Comparison of ENCODE assay signal across 25 cellular contexts in the genomic region with DNA sequence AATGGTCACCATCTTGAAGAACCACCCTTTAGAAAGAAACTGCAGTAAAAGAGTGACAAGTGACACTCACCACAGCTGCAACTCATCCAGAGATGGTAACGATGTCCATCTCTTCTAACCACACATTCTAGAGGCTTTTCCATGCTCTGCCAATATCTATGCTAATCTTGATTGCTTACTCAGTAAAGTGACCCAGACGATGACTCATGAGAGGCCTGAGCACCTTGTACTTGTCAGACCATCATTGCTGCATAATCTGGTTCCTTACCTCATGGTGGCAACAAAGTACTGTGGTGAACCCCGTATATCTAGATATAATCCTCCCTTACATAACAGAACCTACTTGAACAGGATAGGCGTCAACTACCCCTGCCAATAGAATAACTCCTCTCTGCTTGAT.
DNase-seq lines count a peak whose midpoint lies in the region; ATAC-seq and TF ChIP-seq lines count a peak whose summit lies in the region.
"Had no signal": no experiment of that assay in that cellular context is flagged by ENCODE, and none has a peak within 500 bp of the region (broad histone marks: within the 10 kb centered on the region; RNA-seq: fewer than 3 reads in every experiment).

No MANE protein-coding gene starts in this region.

- H3K27me3 Mint-ChIP-seq in MCF 10A (ENCODE audit: insufficient read depth, unreplicated experiment): peaks cover 28% of the 10 kb centered on the region
- H3K27me3 Mint-ChIP-seq in stimulated activated naive B cell treated with anti-CD40 and anti-IgM and Interleukin-4, amounts not matched to agents 10 μg/mL and 1 μg/mL and 100 μg/mL, for 72 hours: peaks cover 0 to 3% of the 10 kb centered on the region in 2 donors
- peaks cover 8 to 30% of the 10 kb centered on the region in 2 donors for H3K27me3 Mint-ChIP-seq in CD8-positive, alpha-beta memory T cell

- H3K9me2 ChIP-seq in hepatocyte (replicated peaks; ENCODE audit: insufficient read depth): no peaks in the 10 kb centered on the region

- DNase-seq in MCF 10A (ENCODE audit: unreplicated experiment) (peak; percentile 51), breast epithelium (ENCODE audit: low spot score in 2 of 2) (no peak), amniotic epithelial cell (ENCODE audit: low read depth) (peak; percentile 55), hepatocyte (ENCODE audit: low spot score) (peak; percentile 64), NCI-H510A (lab: John Stamatoyannopoulos, UW) (no peak)
- DNase-seq in stimulated activated naive B cell treated with anti-CD40 and anti-IgM and Interleukin-4, amounts not matched to agents 10 μg/mL and 1 μg/mL and 100 μg/mL, for 72 hours: no peak
- DNase-seq in CD8-positive, alpha-beta memory T cell: no peak
- DNase-seq: 8988T; activated CD4-positive, alpha-beta memory T cell treated with anti-CD3 and anti-CD28 coated beads for 36 hours; activated T-cell treated with anti-CD3 and anti-CD28 coated beads, Interleukin-2, amount 50 U/mL, for 24 hours; glutamatergic neuron; immature natural killer cell; NCI-H146; NCI-H345; NK-92 treated with Interleukin-12 subunit alpha and Interleukin-12 subunit beta, amount 100 ng/mL, for 24 hours; Right ventricle myocardium superior; spleen; testis; WERI-Rb-1 had no signal

- intact Hi-C loops in MCF 10A (cut with micrococcal nuclease): no loop called here
- intact Hi-C loops in breast epithelium (cut with DNase I; ENCODE audit: low total_unique reads): no loop called here

- H3K4me1 ChIP-seq in breast epithelium (no peaks in the 10 kb centered on the region), hepatocyte (ENCODE audit: insufficient read depth) (no peaks in the 10 kb centered on the region)
- no peaks in the 10 kb centered on the region for H3K4me1 ChIP-seq in CD8-positive, alpha-beta memory T cell (ENCODE audit: insufficient read depth, low read length)
- H3K4me1 ChIP-seq: prostate gland, spleen, testis had no signal

- no peaks in the 10 kb centered on the region for H4K20me1 ChIP-seq in hepatocyte (ENCODE audit: insufficient read depth, poor library complexity, severe bottlenecking)

- H3K9me3 Mint-ChIP-seq in MCF 10A (ENCODE audit: unreplicated experiment): no peaks in the 10 kb centered on the region
- H3K9me3 Mint-ChIP-seq in stimulated activated naive B cell treated with anti-CD40 and anti-IgM and Interleukin-4, amounts not matched to agents 10 μg/mL and 1 μg/mL and 100 μg/mL, for 72 hours: peaks cover 0 to 9% of the 10 kb centered on the region in 2 donors
- peaks cover 0 to 10% (median 4%) of the 10 kb centered on the region in 5 donors for H3K9me3 Mint-ChIP-seq in CD8-positive, alpha-beta memory T cell
- H3K9me3 Mint-ChIP-seq: activated CD4-positive, alpha-beta memory T cell treated with anti-CD3 and anti-CD28 coated beads for 36 hours; activated T-cell treated with anti-CD3 and anti-CD28 coated beads, Interleukin-2, amount 50 U/mL, for 24 hours; T-helper 1 cell treated with Interleukin-12 subunit alpha and Interleukin-12 subunit beta and Interleukin-4 antibody, amounts not matched to agents 30 μg/mL and 1 μg/mL, for 36 hours had no signal

- H3K4me3 ChIP-seq in breast epithelium: no peak overlapping the region
- H3K4me3 ChIP-seq in hepatocyte: no peak overlapping the region
- H3K4me3 ChIP-seq in CD8-positive, alpha-beta memory T cell (ENCODE audit: low read length): no peak overlapping the region
- H3K4me3 ChIP-seq: prostate gland, spleen, testis had no signal

- CTCF ChIA-PET in MCF 10A (lab: Yijun Ruan, JAX): interaction anchor here (0.5 to 5.3 kb wide), 7 partner anchors 8 to 415 kb away, joined by 3 to 36 read pairs (median 4); no protein-coding TSS in a partner anchor
- CTCF ChIA-PET in CD8-positive, alpha-beta memory T cell (lab: Charles Lee): no interaction called here

- no peaks in the 10 kb centered on the region for H3K79me2 ChIP-seq in hepatocyte

- POLR2A ChIA-PET in MCF 10A (lab: Yijun Ruan, JAX): no interaction called here
- POLR2A ChIA-PET in CD8-positive, alpha-beta memory T cell (lab: Charles Lee): no interaction called here

- H3K27ac ChIP-seq in breast epithelium: no peak overlapping the region
- H3K27ac ChIP-seq in hepatocyte: no peak overlapping the region
- H3K27ac ChIP-seq in CD8-positive, alpha-beta memory T cell (ENCODE audit: low read depth, low read length): no peak overlapping the region
- H3K27ac ChIP-seq: prostate gland, spleen, testis, WERI-Rb-1 had no signal

- H3K27me3 ChIP-seq in breast epithelium (no peaks in the 10 kb centered on the region), hepatocyte (peaks cover 9% of the 10 kb centered on the region)
- no peaks in the 10 kb centered on the region for H3K27me3 ChIP-seq in CD8-positive, alpha-beta memory T cell (ENCODE audit: insufficient read depth, low read length, poor library complexity, severe bottlenecking)
- H3K27me3 ChIP-seq: spleen, testis had no signal

- no peak overlapping the region for H3K4me2 ChIP-seq in hepatocyte

- H3K4me3 Mint-ChIP-seq in MCF 10A (ENCODE audit: unreplicated experiment): no peak overlapping the region
- H3K4me3 Mint-ChIP-seq in stimulated activated naive B cell treated with anti-CD40 and anti-IgM and Interleukin-4, amounts not matched to agents 10 μg/mL and 1 μg/mL and 100 μg/mL, for 72 hours: no peak overlapping the region
- no peak overlapping the region for H3K4me3 Mint-ChIP-seq in CD8-positive, alpha-beta memory T cell
- H3K4me3 Mint-ChIP-seq: activated CD4-positive, alpha-beta memory T cell treated with anti-CD3 and anti-CD28 coated beads for 36 hours; activated T-cell treated with anti-CD3 and anti-CD28 coated beads, Interleukin-2, amount 50 U/mL, for 24 hours; immature natural killer cell; memory B cell; neural crest cell; T-helper 1 cell treated with Interleukin-12 subunit alpha and Interleukin-12 subunit beta and Interleukin-4 antibody, amounts not matched to agents 30 μg/mL and 1 μg/mL, for 36 hours had no signal

- WGBS in hepatocyte (ENCODE audit: low lambda C conversion rate, missing lambda C conversion rate): 67% methylated on average over 4 of the region's 4 CpGs

- no peak overlapping the region for H3K27ac Mint-ChIP-seq in MCF 10A (ENCODE audit: low read depth, unreplicated experiment)
- no peak overlapping the region for H3K27ac Mint-ChIP-seq in stimulated activated naive B cell treated with anti-CD40 and anti-IgM and Interleukin-4, amounts not matched to agents 10 μg/mL and 1 μg/mL and 100 μg/mL, for 72 hours
- H3K27ac Mint-ChIP-seq in CD8-positive, alpha-beta memory T cell: no peak overlapping the region
- H3K27ac Mint-ChIP-seq: activated CD4-positive, alpha-beta memory T cell treated with anti-CD3 and anti-CD28 coated beads for 36 hours; activated naive CD4-positive, alpha-beta T cell treated with anti-CD3 and anti-CD28 coated beads, Interleukin-2, amount 50 U/mL, for 72 hours; activated T-cell treated with anti-CD3 and anti-CD28 coated beads, Interleukin-2, amount 50 U/mL, for 24 hours; immature natural killer cell; memory B cell; T-helper 1 cell treated with Interleukin-12 subunit alpha and Interleukin-12 subunit beta and Interleukin-4 antibody, amounts not matched to agents 30 μg/mL and 1 μg/mL, for 36 hours had no signal

- peaks cover 6 to 10% of the 10 kb centered on the region in 2 donors for H3K9me3 ChIP-seq in breast epithelium
- H3K9me3 ChIP-seq in hepatocyte (ENCODE audit: low read depth): no peaks in the 10 kb centered on the region
- H3K9me3 ChIP-seq in CD8-positive, alpha-beta memory T cell (ENCODE audit: low read length): no peaks in the 10 kb centered on the region
- H3K9me3 ChIP-seq: prostate gland, testis had no signal

- TF ChIP-seq POLR2A in breast epithelium (IDR thresholded peaks at IDR 0.05): no peak

- ATAC-seq in GM19351 (IDR thresholded peaks at IDR 0.05; ENCODE audit: unreplicated experiment): no peak
- ATAC-seq in stimulated activated naive B cell treated with anti-CD40 and anti-IgM and Interleukin-4, amounts not matched to agents 10 μg/mL and 1 μg/mL and 100 μg/mL, for 72 hours (replicated peaks): no peak

- BruUV-seq in MCF 10A (replicated peaks; lab: Mats Ljungman, UMichigan): no TSS peak

- no peaks in the 10 kb centered on the region for H3K36me3 Mint-ChIP-seq in MCF 10A (ENCODE audit: insufficient read depth, unreplicated experiment)
- H3K36me3 Mint-ChIP-seq in stimulated activated naive B cell treated with anti-CD40 and anti-IgM and Interleukin-4, amounts not matched to agents 10 μg/mL and 1 μg/mL and 100 μg/mL, for 72 hours: peaks cover 6 to 10% of the 10 kb centered on the region in 2 donors
- peaks cover 0 to 4% (median 0%) of the 10 kb centered on the region in 3 donors for H3K36me3 Mint-ChIP-seq in CD8-positive, alpha-beta memory T cell
- H3K36me3 Mint-ChIP-seq: activated CD4-positive, alpha-beta memory T cell treated with anti-CD3 and anti-CD28 coated beads for 36 hours had no signal

- no peaks in the 10 kb centered on the region for H3K36me3 ChIP-seq in breast epithelium
- H3K36me3 ChIP-seq in hepatocyte (replicated peaks; ENCODE audit: insufficient read depth, low read depth): no peaks in the 10 kb centered on the region
- no peaks in the 10 kb centered on the region for H3K36me3 ChIP-seq in CD8-positive, alpha-beta memory T cell (ENCODE audit: insufficient read depth, low read length)
- H3K36me3 ChIP-seq: prostate gland, spleen, WERI-Rb-1 had no signal

- no peak for TF ChIP-seq CTCF in MCF 10A (IDR thresholded peaks at IDR 0.05; ENCODE audit: unreplicated experiment)
- no peak for TF ChIP-seq CTCF in breast epithelium (IDR thresholded peaks at IDR 0.05)
- no peak for TF ChIP-seq CTCF in hepatocyte (IDR thresholded peaks at IDR 0.05; ENCODE audit: poor library complexity)

- peaks cover 15% of the 10 kb centered on the region for H3K4me1 Mint-ChIP-seq in MCF 10A (ENCODE audit: insufficient read depth, unreplicated experiment)
- H3K4me1 Mint-ChIP-seq in stimulated activated naive B cell treated with anti-CD40 and anti-IgM and Interleukin-4, amounts not matched to agents 10 μg/mL and 1 μg/mL and 100 μg/mL, for 72 hours: peaks cover 6 to 13% of the 10 kb centered on the region in 2 donors
- H3K4me1 Mint-ChIP-seq in CD8-positive, alpha-beta memory T cell: no peaks in the 10 kb centered on the region
- H3K4me1 Mint-ChIP-seq: immature natural killer cell, neural crest cell had no signal

- H2AFZ ChIP-seq in hepatocyte: no peak overlapping the region

Comparison
In these comparisons a context has a peak if more than half of its experiments do, and no peak if none do; other contexts are left out.
1. DNase-seq: peak in MCF 10A (single experiment), amniotic epithelial cell (single experiment) and hepatocyte (single experiment); none in breast epithelium (0 of 2), stimulated activated naive B cell treated with anti-CD40 and anti-IgM and Interleukin-4, amounts not matched to agents 10 μg/mL and 1 μg/mL and 100 μg/mL, for 72 hours (single experiment), CD8-positive, alpha-beta memory T cell (0 of 5) and NCI-H510A (single experiment).